In genomic region chr13:80361883-80362327, GRCh38 we compare ENCODE assay signal across 8 cellular contexts. TPM values are rescaled to one million over a fixed set of nuclear protein-coding genes. Genes with fewer than 3 reads are reported as not detected.
DNase-seq lines count a peak whose midpoint lies in the region; ATAC-seq, FAIRE-seq and TF ChIP-seq lines count a peak whose summit lies in the region.

No MANE protein-coding gene starts in this region.

- no peak overlapping the region for H2AFZ ChIP-seq in neural progenitor cell (replicated peaks)

- DNase-seq in EH (ENCODE audit: low read depth) = peak; percentile 39
- peak; percentile 78 for DNase-seq in bronchial epithelial cell (ENCODE audit: low read depth)
- peak; percentile 83 for DNase-seq in neural progenitor cell (ENCODE audit: low spot score)
- no peak for DNase-seq in effector CD4-positive, alpha-beta T cell
- no peak for DNase-seq in NCI-H1048 (lab: John Stamatoyannopoulos, UW)
- no peak for DNase-seq in activated gamma-delta T cell treated with Interleukin-2 at 50 U/mL for 16 hours

- H3K9ac ChIP-seq in HUES48 (ENCODE audit: low read depth, low read length) (no peak overlapping the region), neural progenitor cell (no peak overlapping the region)

- H3K4me3 Mint-ChIP-seq in neural progenitor cell = no peak overlapping the region

- no peak for FAIRE-seq in bronchial epithelial cell (lab: Jason Lieb, UNC)

- peak overlapping the region; percentile 9 for H3K4me2 ChIP-seq in neural progenitor cell

- no peaks in the 10 kb centered on the region for H3K27me3 Mint-ChIP-seq in neural progenitor cell (ENCODE audit: insufficient read depth, low read depth)

- H3K36me3 Mint-ChIP-seq in neural progenitor cell = peaks cover 2% of the 10 kb centered on the region

- H3K9me3 ChIP-seq in HUES48 (ENCODE audit: control insufficient read depth, insufficient read depth, low read length) (no peaks in the 10 kb centered on the region), neural progenitor cell (ENCODE audit: low read depth) (no peaks in the 10 kb centered on the region)

- H3K36me3 ChIP-seq in HUES48 (ENCODE audit: control insufficient read depth, insufficient read depth, low read length) (no peaks in the 10 kb centered on the region), bronchial epithelial cell (ENCODE audit: control insufficient read depth, insufficient read depth, low read length) (no peaks in the 10 kb centered on the region), neural progenitor cell (no peaks in the 10 kb centered on the region)

- peak; percentile 84 for ATAC-seq in GM19467 (IDR thresholded peaks at IDR 0.05; ENCODE audit: unreplicated experiment)

- no peak for TF ChIP-seq CTCF in bronchial epithelial cell (IDR thresholded peaks at IDR 0.05; ENCODE audit: insufficient read depth, low read length, severe bottlenecking)
- TF ChIP-seq CTCF in neural progenitor cell (IDR thresholded peaks at IDR 0.05) = peak; percentile 34

- H4K20me1 ChIP-seq in neural progenitor cell (ENCODE audit: low read depth) = peaks cover 5% of the 10 kb centered on the region

- peaks cover 45% of the 10 kb centered on the region for H3F3A ChIP-seq in neural progenitor cell (ENCODE audit: low read depth)

- no peaks in the 10 kb centered on the region for H3K79me2 ChIP-seq in neural progenitor cell (ENCODE audit: low read depth)

- H3K27ac ChIP-seq in HUES48 (ENCODE audit: low read depth, low read length) (peak overlapping the region; percentile 30), neural progenitor cell (no peak overlapping the region)

- H3K9me3 Mint-ChIP-seq in neural progenitor cell = peaks cover 10% of the 10 kb centered on the region

- no peaks in the 10 kb centered on the region for H3K27me3 ChIP-seq in HUES48 (ENCODE audit: control insufficient read depth, insufficient read depth, low read length)
- no peaks in the 10 kb centered on the region for H3K27me3 ChIP-seq in bronchial epithelial cell (ENCODE audit: control insufficient read depth, insufficient read depth, low read length)
- peaks cover 4% of the 10 kb centered on the region for H3K27me3 ChIP-seq in neural progenitor cell

- peak overlapping the region; percentile 83 for H3K27ac Mint-ChIP-seq in neural progenitor cell

- peaks cover 45% of the 10 kb centered on the region for H3K4me1 Mint-ChIP-seq in neural progenitor cell

- H3K4me1 ChIP-seq in HUES48 (ENCODE audit: control insufficient read depth, insufficient read depth, low read length) = peaks cover 39% of the 10 kb centered on the region
- H3K4me1 ChIP-seq in neural progenitor cell = peaks cover 29% of the 10 kb centered on the region

- H3K4me3 ChIP-seq in HUES48 (ENCODE audit: low read depth, low read length) = no peak overlapping the region
- no peak overlapping the region for H3K4me3 ChIP-seq in bronchial epithelial cell (ENCODE audit: low read depth, low read length)
- no peak overlapping the region for H3K4me3 ChIP-seq in neural progenitor cell

RNA-seq across cellular contexts. Expression of gene SPRY2, which starts 21.0 kb away (rescaled TPM):
- total RNA-seq in bronchial epithelial cell (3.1 and 4.7 TPM in 2 replicates), neural progenitor cell (ENCODE audit: low replicate concordance) (17.2 and 22.5 TPM in 2 replicates)

Comparison
In these comparisons a context has a peak if more than half of its experiments do, and no peak if none do; other contexts are left out.
1. DNase-seq: peak in EH (single experiment), bronchial epithelial cell (single experiment) and neural progenitor cell (single experiment); none in effector CD4-positive, alpha-beta T cell (single experiment), NCI-H1048 (single experiment) and activated gamma-delta T cell treated with Interleukin-2 at 50 U/mL for 16 hours (single experiment).